In the genomic region with DNA sequence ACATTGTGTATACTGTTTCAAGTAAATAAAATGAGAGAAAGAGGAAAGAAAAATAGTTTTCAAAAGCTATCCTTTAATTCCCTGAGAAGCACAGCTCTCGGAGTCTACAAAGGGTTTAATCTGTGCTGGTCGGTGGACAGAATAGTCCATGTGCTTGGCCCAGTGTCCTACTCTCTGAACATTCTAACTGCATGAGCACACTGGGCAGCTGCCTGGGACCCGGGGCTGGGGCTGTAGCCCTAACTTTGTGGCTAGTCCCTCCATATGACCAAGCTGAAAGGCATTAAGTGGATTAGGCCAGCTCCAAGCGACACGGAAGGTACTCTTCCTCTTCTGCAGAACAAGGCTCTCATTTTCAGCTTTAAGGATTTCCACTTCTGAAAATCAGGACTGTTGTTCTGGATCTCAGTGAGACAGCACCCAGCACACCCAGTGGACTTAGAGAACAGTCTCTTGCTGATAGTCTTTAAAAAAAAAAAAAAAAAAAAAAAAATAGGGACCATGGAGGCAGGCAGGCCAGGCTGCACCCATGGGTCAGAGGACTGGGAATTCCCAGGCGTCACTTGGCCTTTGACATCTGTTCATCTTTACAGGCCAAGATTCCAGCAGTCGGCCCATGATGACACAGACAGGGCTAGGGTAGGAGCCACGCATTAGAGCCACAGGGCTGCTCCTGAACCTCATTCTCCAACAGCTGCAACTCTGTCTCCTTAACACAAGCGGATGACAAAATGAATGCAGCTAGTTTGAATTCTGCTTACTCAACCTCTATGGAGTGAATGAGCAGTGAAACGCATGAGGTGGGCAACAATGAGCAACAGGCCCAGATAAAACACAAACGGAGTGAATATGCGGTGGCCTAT, we compare ENCODE assay signal across 19 cellular contexts.
A peak's percentile ranks its signal among the peaks of the same experiment; 100 is the strongest.
DNase-seq lines count a peak whose midpoint lies in the region; ATAC-seq, FAIRE-seq and TF ChIP-seq lines count a peak whose summit lies in the region.
"Had no signal": no experiment of that assay in that cellular context is flagged by ENCODE, and none has a peak within 500 bp of the region (broad histone marks: within the 10 kb centered on the region; RNA-seq: fewer than 3 reads in every experiment).

No MANE protein-coding gene starts in this region.

- DNase-seq in AG08395 (ENCODE audit: low spot score), result peak; percentile 60
- DNase-seq in IMR-90, result peak; percentile 15
- DNase-seq in H1 (ENCODE audit: low read depth in 1 of 2, low spot score in 2 of 2), result no peak
- no peak for DNase-seq in neuronal stem cell (ENCODE audit: low spot score)
- no peak for DNase-seq in T-helper 17 cell
- no peak for DNase-seq in GM19238 (ENCODE audit: insufficient read length, low spot score)
- DNase-seq: activated CD4-positive, alpha-beta T cell treated with anti-CD3 and anti-CD28 coated beads for 1 hour; activated CD8-positive, alpha-beta T cell treated with anti-CD3 and anti-CD28 coated beads, Interleukin-2, amount 10 ng/mL, durations not matched to agents 7 days and 5 days; activated naive CD4-positive, alpha-beta T cell; activated T-cell treated with anti-CD3 and anti-CD28 coated beads, Interleukin-2, amount 50 U/mL, for 24 hours; Karpas-422; mucosa of descending colon; NCI-H187 treated with DMSO at 0.1 percent for 48 hours had no signal

- H2BK120ac ChIP-seq in IMR-90 (ENCODE audit: low read depth, low read length), result no peak overlapping the region
- no peak overlapping the region for H2BK120ac ChIP-seq in H1 (replicated peaks; ENCODE audit: low read depth, low read length)
- H2BK120ac ChIP-seq in neuronal stem cell (ENCODE audit: low read depth, low read length), result no peak overlapping the region

- no peak for TF ChIP-seq EP300 in H1 (IDR thresholded peaks at IDR 0.05; ENCODE audit: borderline replicate concordance in 1 of 2, low read depth in 2 of 2, low read length in 2 of 2)

- no peak overlapping the region for H4K5ac ChIP-seq in IMR-90 (ENCODE audit: low read depth, low read length)
- peak overlapping the region; percentile 13 for H4K5ac ChIP-seq in H1 (ENCODE audit: insufficient read length, low read depth, low read length)

- H3K4me2 ChIP-seq in IMR-90 (ENCODE audit: low read depth, low read length), result no peak overlapping the region
- no peak overlapping the region for H3K4me2 ChIP-seq in H1 (ENCODE audit: insufficient read depth in 1 of 2, low read depth in 2 of 2, low read length in 2 of 2)
- H3K4me2 ChIP-seq in neuronal stem cell (ENCODE audit: insufficient read depth, low read length, poor library complexity, severe bottlenecking), result no peak overlapping the region
- H3K4me2 ChIP-seq: A549 had no signal

- no peak overlapping the region; the same call in 1 of the 2 replicates for H2AK5ac ChIP-seq in IMR-90 (ENCODE audit: low read depth, low read length)
- no peak overlapping the region for H2AK5ac ChIP-seq in H1 (ENCODE audit: low read depth, low read length)
- H2AK5ac ChIP-seq in neuronal stem cell (ENCODE audit: low read depth, low read length), result peak overlapping the region; percentile 50

- H3K4me1 Mint-ChIP-seq in T-helper 17 cell, result peaks cover 10% of the 10 kb centered on the region

- no peak overlapping the region for H3K4ac ChIP-seq in IMR-90 (ENCODE audit: low read depth, low read length)
- H3K4ac ChIP-seq in H1 (replicated peaks; ENCODE audit: insufficient read length, low read depth, low read length), result no peak overlapping the region
- H3K4ac ChIP-seq in neuronal stem cell (ENCODE audit: low read length), result no peak overlapping the region

- H3K27me3 Mint-ChIP-seq in T-helper 17 cell, result peaks cover 51% of the 10 kb centered on the region

- H3K36me3 ChIP-seq in IMR-90 (ENCODE audit: control insufficient read depth, insufficient read depth, low read length) (no peaks in the 10 kb centered on the region), H1 (ENCODE audit: control insufficient read depth in 2 of 4, insufficient read depth in 4 of 4, low read length in 3 of 4) (no peaks in the 10 kb centered on the region), neuronal stem cell (replicated peaks in 1 of 2; ENCODE audit: control insufficient read depth in 2 of 2, insufficient read depth in 2 of 2, low read length in 2 of 2) (no peaks in the 10 kb centered on the region)

- H3K56ac ChIP-seq in IMR-90 (ENCODE audit: extremely low read depth, insufficient read depth, low read length), result no peak overlapping the region
- no peak overlapping the region for H3K56ac ChIP-seq in H1 (replicated peaks; ENCODE audit: insufficient read length, low read depth, low read length)

- no peak overlapping the region for H3K27ac Mint-ChIP-seq in T-helper 17 cell
- H3K27ac Mint-ChIP-seq: activated CD8-positive, alpha-beta T cell treated with anti-CD3 and anti-CD28 coated beads, Interleukin-2, amount 10 ng/mL, durations not matched to agents 7 days and 5 days; activated T-cell treated with anti-CD3 and anti-CD28 coated beads, Interleukin-2, amount 50 U/mL, for 24 hours had no signal

- H2BK15ac ChIP-seq in IMR-90 (ENCODE audit: low read depth, low read length), result no peak overlapping the region
- H2BK15ac ChIP-seq in H1 (ENCODE audit: low read length), result no peak overlapping the region
- H2BK15ac ChIP-seq in neuronal stem cell (ENCODE audit: low read length), result no peak overlapping the region

- WGBS in IMR-90 (ENCODE audit: extremely low coverage in 2 of 2, insufficient read length in 1 of 2), 2 experiments, result 80% methylated on average over 2 of the region's 12 CpGs; no CpG with 5 or more reads in 1 of the 2 experiments
- 81% methylated on average over 12 of the region's 12 CpGs; no CpG with 5 or more reads in 1 of the 2 experiments for WGBS in H1 (ENCODE audit: extremely low coverage in 1 of 2, insufficient coverage in 1 of 2, insufficient read length in 1 of 2, insufficient replicate concordance in 2 of 2, low coverage in 1 of 2, low lambda C conversion rate in 2 of 2, missing lambda C conversion rate in 1 of 2), 2 experiments
- no CpG with 5 or more reads among the region's 12 CpGs for WGBS in neuronal stem cell (ENCODE audit: extremely low coverage in 2 of 2, insufficient read length in 2 of 2, insufficient replicate concordance in 1 of 2), 2 donors

- H4K91ac ChIP-seq in IMR-90 (ENCODE audit: insufficient read depth, low read depth, low read length) (no peak overlapping the region), H1 (replicated peaks; ENCODE audit: insufficient read length, low read length) (peak overlapping the region; percentile 4), neuronal stem cell (ENCODE audit: low read depth, low read length, poor library complexity) (no peak overlapping the region)

- H3K23ac ChIP-seq in IMR-90 (ENCODE audit: low read depth, low read length) (no peak overlapping the region), H1 (ENCODE audit: insufficient read length) (no peak overlapping the region), neuronal stem cell (ENCODE audit: low read depth, low read length, poor library complexity) (no peak overlapping the region)

- H3K79me1 ChIP-seq in IMR-90 (ENCODE audit: low read depth in 1 of 2, low read length in 2 of 2) (no peaks in the 10 kb centered on the region), H1 (ENCODE audit: low read depth, low read length) (no peaks in the 10 kb centered on the region), neuronal stem cell (ENCODE audit: low read depth, low read length) (no peaks in the 10 kb centered on the region)

- in situ Hi-C loops in IMR-90 (cut with MboI; ENCODE audit: low sequenced_read_pairs), result no loop called here

- no peaks in the 10 kb centered on the region for H3K36me3 Mint-ChIP-seq in T-helper 17 cell (ENCODE audit: low read depth)

- TF ChIP-seq RAD21 in IMR-90 (IDR thresholded peaks at IDR 0.05; ENCODE audit: low read length) (no peak), H1 (IDR thresholded peaks at IDR 0.05 in 1 of 2, conservative IDR thresholded peaks at IDR 0.05 in 1 of 2; ENCODE audit: low read depth in 2 of 2, low read length in 2 of 2) (no peak)

- dilution Hi-C loops in IMR-90 (cut with HindIII; ENCODE audit: low sequenced_read_pairs, unreplicated experiment), result no loop called here

- no peak overlapping the region for H3K4me3 Mint-ChIP-seq in T-helper 17 cell
- H3K4me3 Mint-ChIP-seq: activated CD8-positive, alpha-beta T cell treated with anti-CD3 and anti-CD28 coated beads, Interleukin-2, amount 10 ng/mL, durations not matched to agents 7 days and 5 days; activated T-cell treated with anti-CD3 and anti-CD28 coated beads, Interleukin-2, amount 50 U/mL, for 24 hours had no signal

- H2BK5ac ChIP-seq in IMR-90 (ENCODE audit: low read depth, low read length, poor library complexity, severe bottlenecking) (no peak overlapping the region), H1 (ENCODE audit: low read depth, low read length) (no peak overlapping the region), neuronal stem cell (ENCODE audit: low read length) (no peak overlapping the region)

- POLR2A ChIA-PET in IMR-90 (lab: Charles Lee; ENCODE audit: unreplicated experiment), result no interaction called here
- POLR2A ChIA-PET in H1 (lab: Charles Lee; ENCODE audit: partially characterized antibody), result interaction anchor here (2.3 kb wide), 1 partner anchor 13 kb away, joined by 4 read pairs; no protein-coding TSS in a partner anchor

- ATAC-seq in IMR-90 (ENCODE audit: low read depth) (no peak), T-helper 17 cell (no peak), HG02678 (IDR thresholded peaks at IDR 0.05; ENCODE audit: unreplicated experiment) (no peak), GM21447 (IDR thresholded peaks at IDR 0.05; ENCODE audit: unreplicated experiment) (no peak)
- ATAC-seq: A549; activated CD8-positive, alpha-beta T cell treated with anti-CD3 and anti-CD28 coated beads, Interleukin-2, amount 10 ng/mL, durations not matched to agents 7 days and 5 days; left lobe of liver; mucosa of descending colon had no signal

- intact Hi-C loops in IMR-90 (cut with micrococcal nuclease), result no loop called here

- FAIRE-seq in H1 (lab: Jason Lieb, UNC), result no peak
- FAIRE-seq: A549, endothelial cell of umbilical vein, TTC549 had no signal

- H3K9ac ChIP-seq in IMR-90 (ENCODE audit: low read depth, low read length) (no peak overlapping the region), H1 (replicated peaks in 1 of 4; ENCODE audit: extremely low read depth in 1 of 4, low read depth in 3 of 4, low read length in 3 of 4) (no peak overlapping the region), neuronal stem cell (ENCODE audit: low read depth, low read length, poor library complexity) (no peak overlapping the region)

- no peak for TF ChIP-seq POLR2A in IMR-90 (IDR thresholded peaks at IDR 0.05; ENCODE audit: low read depth, low read length)
- TF ChIP-seq POLR2A in H1 (IDR thresholded peaks at IDR 0.05; ENCODE audit: control extremely low read depth in 1 of 2, low read depth in 2 of 2, low read length in 2 of 2), result no peak

- H3K4me1 ChIP-seq in IMR-90 (ENCODE audit: control insufficient read depth, insufficient read depth, low read length) (peaks cover 18% of the 10 kb centered on the region), H1 (replicated peaks in 1 of 4; ENCODE audit: control insufficient read depth in 3 of 4, insufficient read depth in 4 of 4, low read length in 3 of 4) (peaks cover 3 to 20% (median 8%) of the 10 kb centered on the region in 4 experiments; a peak in 6 of 7 replicates), neuronal stem cell (ENCODE audit: control insufficient read depth in 2 of 2, insufficient read depth in 1 of 2, low read depth in 1 of 2, low read length in 2 of 2) (peaks cover 0 to 11% of the 10 kb centered on the region in 2 donors)

- H3K4me3 ChIP-seq in IMR-90 (ENCODE audit: insufficient read depth, low read depth, low read length) (no peak overlapping the region), H1 (ENCODE audit: extremely low read depth in 1 of 4, insufficient read depth in 2 of 4, low read depth in 3 of 4, low read length in 4 of 4) (no peak overlapping the region), neuronal stem cell (ENCODE audit: low read length in 2 of 2) (no peak overlapping the region)
- H3K4me3 ChIP-seq: A549, mucosa of descending colon had no signal

- H3K27ac ChIP-seq in IMR-90 (ENCODE audit: insufficient read depth, low read length), result no peak overlapping the region
- H3K27ac ChIP-seq in H1 (ENCODE audit: low read depth, low read length), result no peak overlapping the region
- no peak overlapping the region for H3K27ac ChIP-seq in neuronal stem cell (replicated peaks; ENCODE audit: low read length)
- H3K27ac ChIP-seq: A549 had no signal

- CTCF ChIA-PET in IMR-90 (lab: Yijun Ruan, JAX) (no interaction called here), H1 (lab: Charles Lee; ENCODE audit: partially characterized antibody) (interaction anchor here (0.6 to 3.8 kb wide), 12 partner anchors 9 to 1657 kb away, joined by 3 to 23 read pairs (median 4); no protein-coding TSS in a partner anchor)

- H3K9me1 ChIP-seq in IMR-90 (ENCODE audit: insufficient read depth, low read length), result no peaks in the 10 kb centered on the region; the same call in 1 of the 2 replicates

- H4K8ac ChIP-seq in IMR-90 (ENCODE audit: low read depth in 2 of 2, low read length in 2 of 2) (no peak overlapping the region), H1 (ENCODE audit: extremely low read depth, insufficient read depth, low read length) (no peak overlapping the region), neuronal stem cell (ENCODE audit: low read depth, low read length) (no peak overlapping the region)

- H3K9me3 ChIP-seq in IMR-90 (ENCODE audit: control insufficient read depth, insufficient read depth, low read length), result no peaks in the 10 kb centered on the region
- no peaks in the 10 kb centered on the region for H3K9me3 ChIP-seq in H1 (ENCODE audit: insufficient read depth in 2 of 2, low read depth in 1 of 2, low read length in 1 of 2)
- H3K9me3 ChIP-seq in neuronal stem cell (replicated peaks in 1 of 2; ENCODE audit: control insufficient read depth in 2 of 2, insufficient read depth in 1 of 2, low read depth in 1 of 2, low read length in 2 of 2), result no peaks in the 10 kb centered on the region
- H3K9me3 ChIP-seq in T-helper 17 cell (ENCODE audit: control insufficient read depth, low read length, poor library complexity, severe bottlenecking), result no peaks in the 10 kb centered on the region
- H3K9me3 ChIP-seq: A549, mucosa of descending colon had no signal

- H2BK20ac ChIP-seq in IMR-90 (ENCODE audit: low read depth, low read length) (no peak overlapping the region), H1 (ENCODE audit: low read length) (peak overlapping the region; percentile 15; the same call in 1 of the 2 replicates)

- BruUV-seq in IMR-90 (replicated peaks; lab: Mats Ljungman, UMichigan), result no TSS peak

- TF ChIP-seq CTCF in IMR-90 (conservative IDR thresholded peaks at IDR 0.05; ENCODE audit: low read depth, low read length) (no peak), H1 (IDR thresholded peaks at IDR 0.05; ENCODE audit: control extremely low read depth in 1 of 3, insufficient read depth in 1 of 3, low read depth in 1 of 3, low read length in 3 of 3) (no peak)

- H3K27me3 ChIP-seq in IMR-90 (ENCODE audit: control insufficient read depth, insufficient read depth, low read length) (no peaks in the 10 kb centered on the region), H1 (replicated peaks in 1 of 4; ENCODE audit: control insufficient read depth in 3 of 4, extremely low read depth in 1 of 4, insufficient read depth in 3 of 4, low read length in 3 of 4) (no peaks in the 10 kb centered on the region), neuronal stem cell (ENCODE audit: control insufficient read depth in 3 of 3, insufficient read depth in 3 of 3, low read depth in 1 of 3, low read length in 3 of 3) (no peaks in the 10 kb centered on the region)

- H4K20me1 ChIP-seq in IMR-90 (ENCODE audit: insufficient read depth, low read length) (no peaks in the 10 kb centered on the region), H1 (replicated peaks in 1 of 2; ENCODE audit: control insufficient read depth in 1 of 2, insufficient read depth in 2 of 2, low read length in 2 of 2) (no peaks in the 10 kb centered on the region)

- H3K18ac ChIP-seq in IMR-90 (ENCODE audit: low read depth, low read length) (no peak overlapping the region), H1 (ENCODE audit: extremely low read depth, low read length) (peak overlapping the region; percentile 17), neuronal stem cell (ENCODE audit: low read length) (peak overlapping the region; percentile 74)

- H3K23me2 ChIP-seq in H1 (ENCODE audit: low read depth, low read length), result no peaks in the 10 kb centered on the region

- H2AFZ ChIP-seq in IMR-90 (replicated peaks; ENCODE audit: low read length, poor library complexity) (no peak overlapping the region), H1 (ENCODE audit: low read length) (no peak overlapping the region), neuronal stem cell (ENCODE audit: low read length) (no peak overlapping the region)

- no peak overlapping the region for H2AK9ac ChIP-seq in IMR-90 (replicated peaks; ENCODE audit: low read depth, low read length, poor library complexity)

- no peak overlapping the region for H2BK12ac ChIP-seq in H1 (ENCODE audit: low read depth, low read length)
- H2BK12ac ChIP-seq in neuronal stem cell (ENCODE audit: low read length), result no peak overlapping the region

- no peaks in the 10 kb centered on the region for H3K79me2 ChIP-seq in H1 (ENCODE audit: control insufficient read depth in 1 of 2, insufficient read depth in 2 of 2, low read length in 2 of 2)

- H3K14ac ChIP-seq in IMR-90 (replicated peaks; ENCODE audit: low read depth, low read length) (no peak overlapping the region), H1 (ENCODE audit: insufficient read length) (no peak overlapping the region), neuronal stem cell (ENCODE audit: low read length) (no peak overlapping the region)

Comparison
In these comparisons a context has a peak if more than half of its experiments do, and no peak if none do; other contexts are left out.
1. DNase-seq: peak in AG08395 (single experiment) and IMR-90 (single experiment); none in H1 (0 of 2), neuronal stem cell (single experiment), T-helper 17 cell (0 of 3) and GM19238 (single experiment).